1 cellular context compared by ENCODE assay signal in genomic region chr4:138611017-138611416, GRCh38.
TF ChIP-seq lines count a peak whose summit lies in the region.

No MANE protein-coding gene starts in this region.

TF ChIP-seq in GM23338, 12 proteins besides CTCF, POLR2A, EP300 and RAD21 (continued from another document):
- TF ChIP-seq REST (IDR thresholded peaks at IDR 0.05; ENCODE audit: unreplicated experiment) (no peak), POLR2AphosphoS5 (IDR thresholded peaks at IDR 0.05; ENCODE audit: low read depth) (no peak), JUNB (IDR thresholded peaks at IDR 0.05; ENCODE audit: unreplicated experiment) (no peak), NANOG (IDR thresholded peaks at IDR 0.05; ENCODE audit: borderline replicate concordance) (no peak), ZNF462 (CRISPR knock-in tag; IDR thresholded peaks at IDR 0.05) (no peak), EZH2 (IDR thresholded peaks at IDR 0.05; ENCODE audit: low read depth, unreplicated experiment) (no peak), CREB1 (CRISPR knock-in tag; IDR thresholded peaks at IDR 0.05; ENCODE audit: low read depth) (no peak), EZH2phosphoT487 (IDR thresholded peaks at IDR 0.05; ENCODE audit: unreplicated experiment) (no peak), ZNF331 (CRISPR knock-in tag; IDR thresholded peaks at IDR 0.05; ENCODE audit: low read depth) (no peak)
